1 cellular context compared by ENCODE assay signal in genomic region chr17:30333503-30334240, GRCh38.
TF ChIP-seq lines count a peak whose summit lies in the region.

TMIGD1 (minus strand) TSS chr17:30334057; CDS start chr17:30332133, 1,924 bp downstream.

TF ChIP-seq in GM23338, 12 proteins besides CTCF, POLR2A, EP300 and RAD21 (continued from another document):
- no peak for TF ChIP-seq ETS1 (IDR thresholded peaks at IDR 0.05)
- no peak for TF ChIP-seq JUNB (IDR thresholded peaks at IDR 0.05; ENCODE audit: unreplicated experiment)
- TF ChIP-seq ZNF462 (CRISPR knock-in tag; IDR thresholded peaks at IDR 0.05), result no peak
- no peak for TF ChIP-seq POLR2AphosphoS5 (IDR thresholded peaks at IDR 0.05; ENCODE audit: low read depth)
- TF ChIP-seq EZH2phosphoT487 (IDR thresholded peaks at IDR 0.05; ENCODE audit: unreplicated experiment), result no peak
- TF ChIP-seq ZNF114 (CRISPR knock-in tag; IDR thresholded peaks at IDR 0.05), result no peak
- no peak for TF ChIP-seq NANOG (IDR thresholded peaks at IDR 0.05; ENCODE audit: borderline replicate concordance)
- TF ChIP-seq EZH2 (IDR thresholded peaks at IDR 0.05; ENCODE audit: low read depth, unreplicated experiment), result no peak
- TF ChIP-seq ZNF331 (CRISPR knock-in tag; IDR thresholded peaks at IDR 0.05; ENCODE audit: low read depth), result no peak
